ENCODE assay signal across 9 cellular contexts in genomic region chr10:128062331-128062730, GRCh38.
DNase-seq lines count a peak whose midpoint lies in the region; ATAC-seq, FAIRE-seq and TF ChIP-seq lines count a peak whose summit lies in the region.
"Had no signal": no experiment of that assay in that cellular context is flagged by ENCODE, and none has a peak within 500 bp of the region (broad histone marks: within the 10 kb centered on the region; RNA-seq: fewer than 3 reads in every experiment).

No MANE protein-coding gene starts in this region.

- FAIRE-seq in HTR-8/SVneo (lab: Jason Lieb, UNC), result peak; percentile 94
- peak; percentile 50 for FAIRE-seq in astrocyte (lab: Jason Lieb, UNC)

- no peak overlapping the region for H3K27ac Mint-ChIP-seq in astrocyte (ENCODE audit: unreplicated experiment)
- peak overlapping the region; percentile 80 to 95 (median 88) for H3K27ac Mint-ChIP-seq in naive thymus-derived CD8-positive, alpha-beta T cell

- H3K9me3 ChIP-seq in astrocyte (ENCODE audit: insufficient read depth, low read depth, low read length) (peaks cover 2% of the 10 kb centered on the region), testis (no peaks in the 10 kb centered on the region), GM23248 (ENCODE audit: low read depth) (no peaks in the 10 kb centered on the region), vagina (no peaks in the 10 kb centered on the region)

- peaks cover 26% of the 10 kb centered on the region for H3K36me3 Mint-ChIP-seq in astrocyte (ENCODE audit: low read depth, unreplicated experiment)
- H3K36me3 Mint-ChIP-seq in naive thymus-derived CD8-positive, alpha-beta T cell, result peaks cover 14 to 44% (median 19%) of the 10 kb centered on the region in 3 donors

- ATAC-seq in GM18502 (IDR thresholded peaks at IDR 0.05; ENCODE audit: poor library complexity, unreplicated experiment), result peak; percentile 5
- no peak for ATAC-seq in naive thymus-derived CD8-positive, alpha-beta T cell

- H3K36me3 ChIP-seq in astrocyte (ENCODE audit: insufficient read depth, low read length), result peaks cover 1% of the 10 kb centered on the region
- H3K36me3 ChIP-seq in testis (ENCODE audit: low read depth, missing control alignments), result no peaks in the 10 kb centered on the region
- no peaks in the 10 kb centered on the region for H3K36me3 ChIP-seq in GM23248 (ENCODE audit: low read depth)
- no peaks in the 10 kb centered on the region for H3K36me3 ChIP-seq in vagina

- no peak overlapping the region for H3K9ac ChIP-seq in astrocyte (ENCODE audit: low read length)
- no peak overlapping the region for H3K9ac ChIP-seq in GM23248

- in situ Hi-C loops in GM23248 (cut with MboI), result no loop called here

- no peaks in the 10 kb centered on the region for H3K27me3 Mint-ChIP-seq in astrocyte (ENCODE audit: low read depth, unreplicated experiment)
- no peaks in the 10 kb centered on the region for H3K27me3 Mint-ChIP-seq in naive thymus-derived CD8-positive, alpha-beta T cell

- no peaks in the 10 kb centered on the region for H3K9me2 ChIP-seq in GM23248 (ENCODE audit: insufficient read depth)

- H3K79me2 ChIP-seq in astrocyte (ENCODE audit: insufficient read depth, low read length), result no peaks in the 10 kb centered on the region
- H3K79me2 ChIP-seq in GM23248 (ENCODE audit: insufficient read depth), result no peaks in the 10 kb centered on the region

- no peak for TF ChIP-seq CTCF in astrocyte (IDR thresholded peaks at IDR 0.05; ENCODE audit: insufficient read depth, low read depth, low read length)
- TF ChIP-seq CTCF in testis (IDR thresholded peaks at IDR 0.05), result no peak
- TF ChIP-seq CTCF in vagina (IDR thresholded peaks at IDR 0.05), result no peak

- POLR2A ChIA-PET in naive thymus-derived CD8-positive, alpha-beta T cell (lab: Charles Lee), result interaction anchor here (0.8 to 5.0 kb wide), 4 partner anchors 10 to 22 kb away, joined by 6 to 78 read pairs (median 8); no protein-coding TSS in a partner anchor

- H3K9me3 Mint-ChIP-seq in astrocyte (ENCODE audit: unreplicated experiment), result no peaks in the 10 kb centered on the region
- no peaks in the 10 kb centered on the region for H3K9me3 Mint-ChIP-seq in naive thymus-derived CD8-positive, alpha-beta T cell

- no peaks in the 10 kb centered on the region for H4K20me1 ChIP-seq in astrocyte (ENCODE audit: insufficient read depth, low read length)
- no peaks in the 10 kb centered on the region for H4K20me1 ChIP-seq in GM23248 (ENCODE audit: insufficient read depth)

- peaks cover 29% of the 10 kb centered on the region for H3K4me1 Mint-ChIP-seq in astrocyte (ENCODE audit: low read depth, unreplicated experiment)
- peaks cover 62 to 96% (median 91%) of the 10 kb centered on the region in 4 donors for H3K4me1 Mint-ChIP-seq in naive thymus-derived CD8-positive, alpha-beta T cell

- H3K27me3 ChIP-seq in astrocyte (ENCODE audit: insufficient read depth, low read length) (no peaks in the 10 kb centered on the region), testis (no peaks in the 10 kb centered on the region), GM23248 (replicated peaks; ENCODE audit: insufficient read depth) (no peaks in the 10 kb centered on the region), vagina (no peaks in the 10 kb centered on the region)

- H3K4me1 ChIP-seq in astrocyte (ENCODE audit: insufficient read depth, low read length) (peaks cover 22% of the 10 kb centered on the region), testis (no peaks in the 10 kb centered on the region), GM23248 (ENCODE audit: insufficient read depth) (peaks cover 14% of the 10 kb centered on the region), vagina (peaks cover 26% of the 10 kb centered on the region)

- H2AFZ ChIP-seq in astrocyte (ENCODE audit: low read depth, low read length) (no peak overlapping the region), GM23248 (no peak overlapping the region)

- no peak overlapping the region for H3K4me3 Mint-ChIP-seq in astrocyte (ENCODE audit: unreplicated experiment)
- peak overlapping the region; percentile 67 to 88 (median 80) for H3K4me3 Mint-ChIP-seq in naive thymus-derived CD8-positive, alpha-beta T cell

- H3K4me3 ChIP-seq in astrocyte (ENCODE audit: insufficient read depth, low read depth, low read length) (no peak overlapping the region), testis (no peak overlapping the region), GM23248 (no peak overlapping the region), vagina (no peak overlapping the region)

- H3K27ac ChIP-seq in astrocyte (ENCODE audit: low read depth, low read length) (no peak overlapping the region), testis (no peak overlapping the region), GM23248 (no peak overlapping the region), vagina (no peak overlapping the region)

- intact Hi-C loops in testis (cut with DNase I; ENCODE audit: low total_unique reads) (loop anchor here (10.0 kb wide), 1 partner anchor 158 kb away; the partner anchor contains the start of gene PTPRE), vagina (cut with DNase I) (no loop called here)

- H3K4me2 ChIP-seq in astrocyte (ENCODE audit: low read length), result no peak overlapping the region
- H3K4me2 ChIP-seq in GM23248 (ENCODE audit: unreplicated experiment), result no peak overlapping the region

- 0 out of 2 replicates have a peak, but pooled peaks cover 6% of the 10 kb centered on the region for H3F3A ChIP-seq in GM23248 (ENCODE audit: insufficient read depth)

- 52 to 77% methylated on average over 6 to 9 of the region's 9 CpGs for WGBS in testis, 2 donors
- 90% methylated on average over 9 of the region's 9 CpGs for WGBS in GM23248 (ENCODE audit: low coverage in 1 of 2, low lambda C conversion rate in 2 of 2, missing lambda C conversion rate in 2 of 2), 2 experiments

- no peak for TF ChIP-seq POLR2A in testis (IDR thresholded peaks at IDR 0.05)
- TF ChIP-seq POLR2A in vagina (IDR thresholded peaks at IDR 0.05), result no peak

- DNase-seq in HTR-8/SVneo (ENCODE audit: insufficient read length, low spot score), result no peak
- DNase-seq in astrocyte (ENCODE audit: low read depth), result no peak
- peak in 1 of 10 donors; percentile 22 for DNase-seq in naive thymus-derived CD8-positive, alpha-beta T cell
- no peak for DNase-seq in testis
- no peak for DNase-seq in GM23248
- no peak for DNase-seq in NCI-H69 (lab: John Stamatoyannopoulos, UW)
- no peak for DNase-seq in vagina (ENCODE audit: extremely low spot score in 2 of 2)
- DNase-seq: NCI-H1048 had no signal
